Comparison of ENCODE assay signal across 3 cellular contexts in the genomic region with DNA sequence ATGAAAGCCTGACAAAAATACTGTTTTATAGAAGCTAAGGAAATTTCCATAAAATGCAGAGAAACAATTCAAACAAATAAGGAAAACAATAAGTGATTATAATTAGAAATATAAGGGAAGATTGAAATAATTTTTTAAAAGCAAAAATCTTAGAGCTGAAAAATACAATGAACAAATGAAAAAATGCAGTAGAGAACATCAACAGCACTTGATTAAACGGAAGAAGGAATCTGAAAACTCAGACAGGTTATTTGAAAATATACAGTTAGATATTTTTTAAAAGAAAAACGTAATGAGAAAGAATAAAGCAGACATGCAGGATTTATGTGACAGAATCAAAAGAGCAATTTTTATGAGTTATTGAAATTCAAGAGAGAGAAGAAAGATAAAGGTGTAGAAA.
TF ChIP-seq lines count a peak whose summit lies in the region.

No MANE protein-coding gene starts in this region.

TF ChIP-seq in HepG2, 621 proteins besides CTCF, POLR2A, EP300 and RAD21:
- TF ChIP-seq ISL2 (CRISPR knock-in tag; IDR thresholded peaks at IDR 0.05) = no peak
- peak; percentile 78; the same call in 1 of the 2 replicates for TF ChIP-seq ZNF160 (CRISPR knock-in tag; IDR thresholded peaks at IDR 0.05)

TF ChIP-seq in HEK293, 187 proteins besides CTCF, POLR2A, EP300 and RAD21:
- TF ChIP-seq ZNF48 (tag by site-specific recombination; IDR thresholded peaks at IDR 0.05) (no peak), GLI4 (tag by site-specific recombination; IDR thresholded peaks at IDR 0.05) (no peak), SETDB1 (IDR thresholded peaks at IDR 0.05; ENCODE audit: insufficient read length, low read length) (peak; percentile 16), ZFP37 (tag by site-specific recombination; IDR thresholded peaks at IDR 0.05) (no peak), ZNF121 (tag by site-specific recombination; IDR thresholded peaks at IDR 0.05) (no peak), ZNF311 (tag by site-specific recombination; IDR thresholded peaks at IDR 0.05; ENCODE audit: borderline replicate concordance) (no peak)
- TF ChIP-seq, protein P1, sequence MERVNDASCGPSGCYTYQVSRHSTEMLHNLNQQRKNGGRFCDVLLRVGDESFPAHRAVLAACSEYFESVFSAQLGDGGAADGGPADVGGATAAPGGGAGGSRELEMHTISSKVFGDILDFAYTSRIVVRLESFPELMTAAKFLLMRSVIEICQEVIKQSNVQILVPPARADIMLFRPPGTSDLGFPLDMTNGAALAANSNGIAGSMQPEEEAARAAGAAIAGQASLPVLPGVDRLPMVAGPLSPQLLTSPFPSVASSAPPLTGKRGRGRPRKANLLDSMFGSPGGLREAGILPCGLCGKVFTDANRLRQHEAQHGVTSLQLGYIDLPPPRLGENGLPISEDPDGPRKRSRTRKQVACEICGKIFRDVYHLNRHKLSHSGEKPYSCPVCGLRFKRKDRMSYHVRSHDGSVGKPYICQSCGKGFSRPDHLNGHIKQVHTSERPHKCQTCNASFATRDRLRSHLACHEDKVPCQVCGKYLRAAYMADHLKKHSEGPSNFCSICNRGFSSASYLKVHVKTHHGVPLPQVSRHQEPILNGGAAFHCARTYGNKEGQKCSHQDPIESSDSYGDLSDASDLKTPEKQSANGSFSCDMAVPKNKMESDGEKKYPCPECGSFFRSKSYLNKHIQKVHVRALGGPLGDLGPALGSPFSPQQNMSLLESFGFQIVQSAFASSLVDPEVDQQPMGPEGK (tag by site-specific recombination; IDR thresholded peaks at IDR 0.05) = no peak
- TF ChIP-seq, protein P2, sequence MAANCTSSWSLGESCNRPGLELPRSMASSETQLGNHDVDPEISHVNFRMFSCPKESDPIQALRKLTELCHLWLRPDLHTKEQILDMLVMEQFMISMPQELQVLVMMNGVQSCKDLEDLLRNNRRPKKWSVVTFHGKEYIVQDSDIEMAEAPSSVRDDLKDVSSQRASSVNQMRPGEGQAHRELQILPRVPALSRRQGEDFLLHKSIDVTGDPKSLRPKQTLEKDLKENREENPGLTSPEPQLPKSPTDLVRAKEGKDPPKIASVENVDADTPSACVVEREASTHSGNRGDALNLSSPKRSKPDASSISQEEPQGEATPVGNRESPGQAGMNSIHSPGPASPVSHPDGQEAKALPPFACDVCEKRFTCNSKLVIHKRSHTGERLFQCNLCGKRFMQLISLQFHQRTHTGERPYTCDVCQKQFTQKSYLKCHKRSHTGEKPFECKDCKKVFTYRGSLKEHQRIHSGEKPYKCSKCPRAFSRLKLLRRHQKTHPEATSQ (tag by site-specific recombination; IDR thresholded peaks at IDR 0.05) = no peak

TF ChIP-seq in K562, 482 proteins besides CTCF, POLR2A, EP300 and RAD21:
- no peak for TF ChIP-seq PHF21A (IDR thresholded peaks at IDR 0.05; ENCODE audit: borderline replicate concordance, low read depth)
- TF ChIP-seq, protein P3, sequence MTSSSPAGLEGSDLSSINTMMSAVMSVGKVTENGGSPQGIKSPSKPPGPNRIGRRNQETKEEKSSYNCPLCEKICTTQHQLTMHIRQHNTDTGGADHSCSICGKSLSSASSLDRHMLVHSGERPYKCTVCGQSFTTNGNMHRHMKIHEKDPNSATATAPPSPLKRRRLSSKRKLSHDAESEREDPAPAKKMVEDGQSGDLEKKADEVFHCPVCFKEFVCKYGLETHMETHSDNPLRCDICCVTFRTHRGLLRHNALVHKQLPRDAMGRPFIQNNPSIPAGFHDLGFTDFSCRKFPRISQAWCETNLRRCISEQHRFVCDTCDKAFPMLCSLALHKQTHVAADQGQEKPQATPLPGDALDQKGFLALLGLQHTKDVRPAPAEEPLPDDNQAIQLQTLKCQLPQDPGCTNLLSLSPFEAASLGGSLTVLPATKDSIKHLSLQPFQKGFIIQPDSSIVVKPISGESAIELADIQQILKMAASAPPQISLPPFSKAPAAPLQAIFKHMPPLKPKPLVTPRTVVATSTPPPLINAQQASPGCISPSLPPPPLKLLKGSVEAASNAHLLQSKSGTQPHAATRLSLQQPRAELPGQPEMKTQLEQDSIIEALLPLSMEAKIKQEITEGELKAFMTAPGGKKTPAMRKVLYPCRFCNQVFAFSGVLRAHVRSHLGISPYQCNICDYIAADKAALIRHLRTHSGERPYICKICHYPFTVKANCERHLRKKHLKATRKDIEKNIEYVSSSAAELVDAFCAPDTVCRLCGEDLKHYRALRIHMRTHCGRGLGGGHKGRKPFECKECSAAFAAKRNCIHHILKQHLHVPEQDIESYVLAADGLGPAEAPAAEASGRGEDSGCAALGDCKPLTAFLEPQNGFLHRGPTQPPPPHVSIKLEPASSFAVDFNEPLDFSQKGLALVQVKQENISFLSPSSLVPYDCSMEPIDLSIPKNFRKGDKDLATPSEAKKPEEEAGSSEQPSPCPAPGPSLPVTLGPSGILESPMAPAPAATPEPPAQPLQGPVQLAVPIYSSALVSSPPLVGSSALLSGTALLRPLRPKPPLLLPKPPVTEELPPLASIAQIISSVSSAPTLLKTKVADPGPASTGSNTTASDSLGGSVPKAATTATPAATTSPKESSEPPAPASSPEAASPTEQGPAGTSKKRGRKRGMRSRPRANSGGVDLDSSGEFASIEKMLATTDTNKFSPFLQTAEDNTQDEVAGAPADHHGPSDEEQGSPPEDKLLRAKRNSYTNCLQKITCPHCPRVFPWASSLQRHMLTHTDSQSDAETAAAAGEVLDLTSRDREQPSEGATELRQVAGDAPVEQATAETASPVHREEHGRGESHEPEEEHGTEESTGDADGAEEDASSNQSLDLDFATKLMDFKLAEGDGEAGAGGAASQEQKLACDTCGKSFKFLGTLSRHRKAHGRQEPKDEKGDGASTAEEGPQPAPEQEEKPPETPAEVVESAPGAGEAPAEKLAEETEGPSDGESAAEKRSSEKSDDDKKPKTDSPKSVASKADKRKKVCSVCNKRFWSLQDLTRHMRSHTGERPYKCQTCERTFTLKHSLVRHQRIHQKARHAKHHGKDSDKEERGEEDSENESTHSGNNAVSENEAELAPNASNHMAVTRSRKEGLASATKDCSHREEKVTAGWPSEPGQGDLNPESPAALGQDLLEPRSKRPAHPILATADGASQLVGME (CRISPR knock-in tag; IDR thresholded peaks at IDR 0.05) = no peak
- TF ChIP-seq TRIM28 (IDR thresholded peaks at IDR 0.05) = peak; percentile 83; the same call in 1 of the 2 replicates
